Comparison of ENCODE assay signal across 10 cellular contexts in the genomic region with DNA sequence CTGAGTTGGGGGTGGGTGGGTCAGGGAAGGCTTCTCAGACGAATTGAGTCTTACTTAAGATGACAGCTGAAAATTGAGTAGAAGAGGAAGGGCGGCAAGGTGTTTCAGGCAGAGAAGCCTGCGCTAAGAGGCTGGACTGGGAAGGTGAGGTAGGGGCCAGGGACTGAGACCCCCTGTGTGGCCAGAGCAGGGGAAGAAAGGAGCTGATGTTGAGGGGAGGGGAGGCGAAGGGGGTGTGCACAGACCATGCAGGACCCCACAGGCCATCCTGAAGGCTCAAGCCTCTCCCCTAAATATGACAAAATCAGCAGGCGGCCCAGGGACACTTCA. TPM values are rescaled to one million over a fixed set of nuclear protein-coding genes. Genes with fewer than 3 reads are reported as not detected.
DNase-seq lines count a peak whose midpoint lies in the region; ATAC-seq, FAIRE-seq and TF ChIP-seq lines count a peak whose summit lies in the region.
"Had no signal": no experiment of that assay in that cellular context is flagged by ENCODE, and none has a peak within 500 bp of the region (broad histone marks: within the 10 kb centered on the region; RNA-seq: fewer than 3 reads in every experiment).

No MANE protein-coding gene starts in this region.

- dilution Hi-C loops in endothelial cell of umbilical vein (cut with MboI; ENCODE audit: extremely low pct_ligation_motif_present, low sequenced_read_pairs) = no loop called here

- TF ChIP-seq POLR2A in endothelial cell of umbilical vein (IDR thresholded peaks at IDR 0.05; ENCODE audit: low read depth, low read length) (no peak), body of pancreas (IDR thresholded peaks at IDR 0.05) (no peak)

- 43 to 59% methylated on average over 4 to 5 of the region's 5 CpGs for WGBS in GM23248 (ENCODE audit: low coverage in 1 of 2, low lambda C conversion rate in 2 of 2, missing lambda C conversion rate in 2 of 2), 2 experiments
- WGBS in body of pancreas, 2 donors = 77 to 85% methylated on average over 5 of the region's 5 CpGs

- H2AFZ ChIP-seq in GM23248 (peak overlapping the region; percentile 83), endothelial cell of umbilical vein (ENCODE audit: low read depth, low read length) (peak overlapping the region; percentile 87), osteoblast (ENCODE audit: low read length) (peak overlapping the region; percentile 59)

- H3K27me3 ChIP-seq in GM23248 (replicated peaks; ENCODE audit: insufficient read depth) = no peaks in the 10 kb centered on the region
- peaks cover 0 to 8% of the 10 kb centered on the region in 2 experiments for H3K27me3 ChIP-seq in endothelial cell of umbilical vein (ENCODE audit: control insufficient read depth in 2 of 2, insufficient read depth in 2 of 2, low read length in 2 of 2)
- H3K27me3 ChIP-seq in osteoblast (ENCODE audit: insufficient read depth, low read length) = no peaks in the 10 kb centered on the region
- H3K27me3 ChIP-seq in body of pancreas = no peaks in the 10 kb centered on the region

- H3K9ac ChIP-seq in GM23248 = 0 out of 2 replicates have a peak overlapping the region, but pooled peaks have one; percentile 84
- H3K9ac ChIP-seq in endothelial cell of umbilical vein (replicated peaks; ENCODE audit: extremely low read depth, insufficient read depth, low read length) = no peak overlapping the region

- peaks cover 5% of the 10 kb centered on the region for H3K9me3 ChIP-seq in GM23248 (ENCODE audit: low read depth)
- no peaks in the 10 kb centered on the region for H3K9me3 ChIP-seq in endothelial cell of umbilical vein (replicated peaks; ENCODE audit: control insufficient read depth, insufficient read depth, low read length)
- no peaks in the 10 kb centered on the region for H3K9me3 ChIP-seq in osteoblast (ENCODE audit: low read depth, low read length)
- H3K9me3 ChIP-seq in body of pancreas = no peaks in the 10 kb centered on the region

- DNase-seq in GM23248 (no peak), RWPE1 (ENCODE audit: low spot score) (no peak), endothelial cell of umbilical vein (ENCODE audit: low read depth, low spot score) (no peak), osteoblast (ENCODE audit: insufficient read length, low spot score, missing footprints) (no peak), body of pancreas (no peak), hypothalamus (lab: John Stamatoyannopoulos, UW) (no peak)
- no peak for DNase-seq in activated CD8-positive, alpha-beta memory T cell treated with anti-CD3 and anti-CD28 coated beads, Interleukin-2, amount 50 U/mL, for 4 hours
- DNase-seq: NCI-H2081 treated with DMSO at 0.1 percent for 48 hours, SHP77 treated with DMSO at 0.1 percent for 48 hours had no signal

- H3K9me2 ChIP-seq in GM23248 (ENCODE audit: insufficient read depth) = no peaks in the 10 kb centered on the region

- peak overlapping the region; percentile 81 for H3K4me2 ChIP-seq in GM23248 (ENCODE audit: unreplicated experiment)
- H3K4me2 ChIP-seq in endothelial cell of umbilical vein (ENCODE audit: insufficient read depth, low read length) = peak overlapping the region; percentile 90
- peak overlapping the region; percentile 96 for H3K4me2 ChIP-seq in osteoblast (ENCODE audit: insufficient read depth, low read length)

- ATAC-seq in body of pancreas = no peak
- ATAC-seq: left colon had no signal

- in situ Hi-C loops in GM23248 (cut with MboI) = no loop called here

- intact Hi-C loops in endothelial cell of umbilical vein (cut with micrococcal nuclease) (loop anchor here (1.0 kb wide), 1 partner anchor 116 kb away; a partner anchor contains a TSS), body of pancreas (cut with DNase I) (no loop called here)

- H3K4me1 ChIP-seq in GM23248 (ENCODE audit: insufficient read depth) = peaks cover 26% of the 10 kb centered on the region
- H3K4me1 ChIP-seq in endothelial cell of umbilical vein (ENCODE audit: control insufficient read depth, extremely low read depth, insufficient read depth, low read length) = peaks cover 24% of the 10 kb centered on the region
- H3K4me1 ChIP-seq in osteoblast (ENCODE audit: insufficient read depth, low read length) = peaks cover 25% of the 10 kb centered on the region
- peaks cover 32% of the 10 kb centered on the region for H3K4me1 ChIP-seq in body of pancreas

- FAIRE-seq in endothelial cell of umbilical vein (lab: Jason Lieb, UNC) = no peak

- no peaks in the 10 kb centered on the region for H3K79me2 ChIP-seq in GM23248 (ENCODE audit: insufficient read depth)
- H3K79me2 ChIP-seq in endothelial cell of umbilical vein (ENCODE audit: control insufficient read depth, insufficient read depth, low read length) = no peaks in the 10 kb centered on the region
- no peaks in the 10 kb centered on the region for H3K79me2 ChIP-seq in osteoblast (ENCODE audit: insufficient read depth, low read length)

- CTCF ChIA-PET in RWPE1 (lab: Yijun Ruan, JAX) = interaction anchor here (0.7 to 4.0 kb wide), 2 partner anchors 72 to 111 kb away, joined by 3 to 35 read pairs; a partner anchor contains a TSS
- CTCF ChIA-PET in endothelial cell of umbilical vein (lab: Charles Lee) = interaction anchor here (1.5 to 9.4 kb wide), 4 partner anchors 43 to 272 kb away, joined by 3 to 367 read pairs (median 32); no protein-coding TSS in a partner anchor

- H3K36me3 ChIP-seq in GM23248 (ENCODE audit: low read depth) (no peaks in the 10 kb centered on the region), endothelial cell of umbilical vein (ENCODE audit: control insufficient read depth in 2 of 2, extremely low read depth in 1 of 2, insufficient read depth in 2 of 2, low read length in 2 of 2) (no peaks in the 10 kb centered on the region), osteoblast (ENCODE audit: insufficient read depth, low read length) (no peaks in the 10 kb centered on the region), body of pancreas (replicated peaks in 1 of 2; ENCODE audit: insufficient read depth in 1 of 2, low read depth in 2 of 2) (no peaks in the 10 kb centered on the region)

- no peak for TF ChIP-seq CTCF in RWPE1 (conservative IDR thresholded peaks at IDR 0.05; ENCODE audit: low read depth)
- TF ChIP-seq CTCF in endothelial cell of umbilical vein (IDR thresholded peaks at IDR 0.05; ENCODE audit: extremely low read depth in 1 of 2, insufficient read depth in 1 of 2, low read depth in 1 of 2, low read length in 2 of 2) = no peak
- no peak for TF ChIP-seq CTCF in osteoblast (IDR thresholded peaks at IDR 0.05; ENCODE audit: extremely low read depth, low read depth, low read length)
- TF ChIP-seq CTCF in body of pancreas (IDR thresholded peaks at IDR 0.05) = no peak

- H3F3A ChIP-seq in GM23248 (ENCODE audit: insufficient read depth) = peaks cover 34% of the 10 kb centered on the region

- no peaks in the 10 kb centered on the region for H4K20me1 ChIP-seq in GM23248 (ENCODE audit: insufficient read depth)
- no peaks in the 10 kb centered on the region for H4K20me1 ChIP-seq in endothelial cell of umbilical vein (replicated peaks; ENCODE audit: control insufficient read depth, extremely low read depth, insufficient read depth, low read length)
- no peaks in the 10 kb centered on the region for H4K20me1 ChIP-seq in osteoblast (ENCODE audit: insufficient read depth, low read length)

- no peaks in the 10 kb centered on the region for H3K9me1 ChIP-seq in endothelial cell of umbilical vein (replicated peaks; ENCODE audit: control insufficient read depth, extremely low read depth, insufficient read depth, low read length)

- H3K4me3 ChIP-seq in GM23248 = peak overlapping the region; percentile 73
- H3K4me3 ChIP-seq in endothelial cell of umbilical vein (replicated peaks in 1 of 3; ENCODE audit: insufficient read depth in 1 of 3, low read depth in 1 of 3, low read length in 3 of 3) = no peak overlapping the region
- peak overlapping the region; percentile 76 for H3K4me3 ChIP-seq in osteoblast (ENCODE audit: insufficient read depth, low read length)
- H3K4me3 ChIP-seq in body of pancreas = no peak overlapping the region

- no TSS peak for BruUV-seq in endothelial cell of umbilical vein (replicated peaks; lab: Mats Ljungman, UMichigan)

- POLR2A ChIA-PET in RWPE1 (lab: Yijun Ruan, JAX; ENCODE audit: low non-redundant PET) (no interaction called here), endothelial cell of umbilical vein (lab: Charles Lee) (no interaction called here)

- H3K27ac ChIP-seq in GM23248 = peak overlapping the region; percentile 95
- peak overlapping the region; percentile 98 for H3K27ac ChIP-seq in RWPE1
- H3K27ac ChIP-seq in endothelial cell of umbilical vein (ENCODE audit: insufficient read depth, low read depth, low read length) = peak overlapping the region; percentile 86
- H3K27ac ChIP-seq in osteoblast (ENCODE audit: low read depth, low read length) = peak overlapping the region; percentile 87
- H3K27ac ChIP-seq in body of pancreas = peak overlapping the region in 1 of 4 donors; percentile 76

TF ChIP-seq in endothelial cell of umbilical vein, 7 proteins besides CTCF, POLR2A, EP300 and RAD21:
- TF ChIP-seq MYC (IDR thresholded peaks at IDR 0.05; ENCODE audit: low read depth, low read length) (no peak), JUN (IDR thresholded peaks at IDR 0.05; ENCODE audit: borderline replicate concordance, insufficient read depth, insufficient read length, low read depth) (no peak), FOS (IDR thresholded peaks at IDR 0.05; ENCODE audit: borderline replicate concordance, insufficient read depth, low read length) (no peak), GATA2 (IDR thresholded peaks at IDR 0.05; ENCODE audit: insufficient read depth, insufficient read length, low read depth, low read length) (no peak), EZH2 (IDR thresholded peaks at IDR 0.05; ENCODE audit: borderline replicate concordance, low read depth, low read length, severe bottlenecking) (no peak), POLR2AphosphoS5 (IDR thresholded peaks at IDR 0.05; ENCODE audit: insufficient read depth, low read depth, low read length) (no peak)
- TF ChIP-seq, protein P1, sequence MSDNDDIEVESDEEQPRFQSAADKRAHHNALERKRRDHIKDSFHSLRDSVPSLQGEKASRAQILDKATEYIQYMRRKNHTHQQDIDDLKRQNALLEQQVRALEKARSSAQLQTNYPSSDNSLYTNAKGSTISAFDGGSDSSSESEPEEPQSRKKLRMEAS (IDR thresholded peaks at IDR 0.05; ENCODE audit: insufficient read depth, insufficient read length) = no peak
TF ChIP-seq in endothelial cell of umbilical vein: peak in this region for 0.

RNA-seq across cellular contexts. Expression of a gene that starts 40.6 kb away (rescaled TPM):
- total RNA-seq in GM23248 (2014; rRNA removed; shearing (Covaris generic)) = 29.6 and 37.7 TPM in 2 replicates
- 146 and 151 TPM in 2 replicates for polyA plus RNA-seq in GM23248 (2016; fragmentation: Nextera tagmentation; extraction: Ambion mirVana)
- 0.78 and 0.84 TPM in 2 replicates for total RNA-seq in endothelial cell of umbilical vein
- 0.22 and 0.23 TPM in 2 replicates for polyA plus RNA-seq in endothelial cell of umbilical vein
- polyA plus RNA-seq in endothelial cell of umbilical vein (2011; cell fraction: cytosol; rRNA removed) = 0.34 and 0.41 TPM in 2 replicates
- polyA plus RNA-seq in endothelial cell of umbilical vein (2011; cell fraction: nucleus; rRNA removed) = 0.13 and 0.20 TPM in 2 replicates
- 0.68 and 1.3 TPM in 2 replicates for polyA plus RNA-seq in endothelial cell of umbilical vein (2012)
- polyA minus RNA-seq in endothelial cell of umbilical vein = 0.19 and 1.5 TPM in 2 replicates
- 2.8 TPM for polyA minus RNA-seq in endothelial cell of umbilical vein (2011; cell fraction: cytosol; rRNA and poly(A)+ RNA removed)
- polyA minus RNA-seq in endothelial cell of umbilical vein (2011; cell fraction: nucleus; rRNA and poly(A)+ RNA removed) = not detected in 2 replicates
- 30.1 and 33.3 TPM in 2 replicates for total RNA-seq in osteoblast
- 10 to 100 TPM; 20.8 to 22.7 TPM for total RNA-seq in body of pancreas

Comparison
In these comparisons a context has a peak if more than half of its experiments do, and no peak if none do; other contexts are left out.
1. H3K4me3 ChIP-seq: peak in GM23248 (single experiment) and osteoblast (single experiment); none in endothelial cell of umbilical vein (0 of 3) and body of pancreas (0 of 2).
2. RNA of a gene that starts 40.6 kb away (total RNA-seq): 29.6 to 37.7 TPM in GM23248, 30.1 to 33.3 TPM in osteoblast and 20.8 to 22.7 TPM in body of pancreas; 0.78 to 0.84 TPM in endothelial cell of umbilical vein; every median in the first group is over 10 times any median in the second.
3. Peak in every context shown above with its lines, with median percentiles within 50 percentile points of each other: H2AFZ ChIP-seq and H3K4me2 ChIP-seq.